In genomic region chr9:136012651-136013050, GRCh38 we compare ENCODE assay signal across 13 cellular contexts. TPM values are rescaled to one million over a fixed set of nuclear protein-coding genes. Genes with fewer than 3 reads are reported as not detected.
DNase-seq lines count a peak whose midpoint lies in the region; ATAC-seq, FAIRE-seq and TF ChIP-seq lines count a peak whose summit lies in the region.
"Had no signal": no experiment of that assay in that cellular context is flagged by ENCODE, and none has a peak within 500 bp of the region (broad histone marks: within the 10 kb centered on the region; RNA-seq: fewer than 3 reads in every experiment).

No MANE protein-coding gene starts in this region.

- H3K9me3 Mint-ChIP-seq in natural killer cell treated with Interleukin-12 subunit alpha and Interleukin-12 subunit beta and Interleukin-15 and Interleukin-18, amount 100 ng/mL, for 72 hours = no peaks in the 10 kb centered on the region
- no peaks in the 10 kb centered on the region for H3K9me3 Mint-ChIP-seq in natural killer cell
- H3K9me3 Mint-ChIP-seq: effector memory CD8-positive, alpha-beta T cell had no signal

- DNase-seq in natural killer cell treated with Interleukin-12 subunit alpha and Interleukin-12 subunit beta and Interleukin-15 and Interleukin-18, amount 100 ng/mL, for 72 hours (ENCODE audit: low spot score) = peak; percentile 55
- DNase-seq in natural killer cell (no peak), fibroblast of pulmonary artery (ENCODE audit: low read depth) (peak; percentile 14), osteoblast (ENCODE audit: insufficient read length, low spot score, missing footprints) (peak; percentile 85), NCI-H2196 treated with DMSO at 0.1 percent for 48 hours (lab: John Stamatoyannopoulos, UW; ENCODE audit: unreplicated experiment) (no peak), GM10266 (ENCODE audit: extremely low spot score) (no peak), GM12891 (ENCODE audit: insufficient read length, low spot score) (no peak)
- DNase-seq: effector memory CD8-positive, alpha-beta T cell; NCI-H2081 treated with DMSO at 0.1 percent for 48 hours; WERI-Rb-1 had no signal

- ATAC-seq in natural killer cell treated with Interleukin-12 subunit alpha and Interleukin-12 subunit beta and Interleukin-15 and Interleukin-18, amount 100 ng/mL, for 72 hours = no peak
- ATAC-seq in natural killer cell (no peak), HG03521 (IDR thresholded peaks at IDR 0.05; ENCODE audit: unreplicated experiment) (no peak)
- ATAC-seq: effector memory CD8-positive, alpha-beta T cell; Panc1 had no signal

- H2AFZ ChIP-seq in osteoblast (ENCODE audit: low read length) = no peak overlapping the region

- no peak overlapping the region for H3K4me2 ChIP-seq in osteoblast (ENCODE audit: insufficient read depth, low read length)

- no peak overlapping the region for H3K4me3 Mint-ChIP-seq in natural killer cell treated with Interleukin-12 subunit alpha and Interleukin-12 subunit beta and Interleukin-15 and Interleukin-18, amount 100 ng/mL, for 72 hours
- no peak overlapping the region for H3K4me3 Mint-ChIP-seq in natural killer cell
- H3K4me3 Mint-ChIP-seq: effector memory CD8-positive, alpha-beta T cell had no signal

- no peak overlapping the region for H3K27ac ChIP-seq in osteoblast (ENCODE audit: low read depth, low read length)
- H3K27ac ChIP-seq: neutrophil, WERI-Rb-1 had no signal

- H4K20me1 ChIP-seq in osteoblast (ENCODE audit: insufficient read depth, low read length) = peaks cover 50% of the 10 kb centered on the region

- H3K4me1 Mint-ChIP-seq in natural killer cell treated with Interleukin-12 subunit alpha and Interleukin-12 subunit beta and Interleukin-15 and Interleukin-18, amount 100 ng/mL, for 72 hours (ENCODE audit: low read depth in 2 of 2) = peaks cover 0 to 4% of the 10 kb centered on the region in 2 donors
- H3K4me1 Mint-ChIP-seq in natural killer cell = peaks cover 0 to 11% of the 10 kb centered on the region in 2 donors

- H3K36me3 ChIP-seq in osteoblast (ENCODE audit: insufficient read depth, low read length) = peaks cover 25% of the 10 kb centered on the region
- H3K36me3 ChIP-seq: WERI-Rb-1 had no signal

- TF ChIP-seq POLR2A in GM12891 (IDR thresholded peaks at IDR 0.05; ENCODE audit: low read depth, low read length) = no peak

- H3K4me3 ChIP-seq in fibroblast of pulmonary artery (replicated peaks; ENCODE audit: low read depth, low read length) (no peak overlapping the region), osteoblast (ENCODE audit: insufficient read depth, low read length) (no peak overlapping the region)

- H3K79me2 ChIP-seq in osteoblast (ENCODE audit: insufficient read depth, low read length) = peaks cover 14% of the 10 kb centered on the region

- H3K4me1 ChIP-seq in osteoblast (ENCODE audit: insufficient read depth, low read length) = peaks cover 7% of the 10 kb centered on the region

- intact Hi-C loops in natural killer cell (cut with micrococcal nuclease) = no loop called here

- H3K36me3 Mint-ChIP-seq in natural killer cell treated with Interleukin-12 subunit alpha and Interleukin-12 subunit beta and Interleukin-15 and Interleukin-18, amount 100 ng/mL, for 72 hours = no peaks in the 10 kb centered on the region
- no peaks in the 10 kb centered on the region for H3K36me3 Mint-ChIP-seq in natural killer cell

- H3K27me3 Mint-ChIP-seq in natural killer cell treated with Interleukin-12 subunit alpha and Interleukin-12 subunit beta and Interleukin-15 and Interleukin-18, amount 100 ng/mL, for 72 hours = no peaks in the 10 kb centered on the region
- no peaks in the 10 kb centered on the region for H3K27me3 Mint-ChIP-seq in natural killer cell (ENCODE audit: low read depth in 2 of 2)
- H3K27me3 Mint-ChIP-seq: effector memory CD8-positive, alpha-beta T cell had no signal

- FAIRE-seq in GM12891 (lab: Jason Lieb, UNC) = no peak

- no peak for TF ChIP-seq CTCF in natural killer cell (IDR thresholded peaks at IDR 0.05)
- TF ChIP-seq CTCF in fibroblast of pulmonary artery (IDR thresholded peaks at IDR 0.05; ENCODE audit: low read length, missing control alignments) = no peak
- TF ChIP-seq CTCF in osteoblast (IDR thresholded peaks at IDR 0.05; ENCODE audit: extremely low read depth, low read depth, low read length) = no peak
- no peak for TF ChIP-seq CTCF in GM10266 (IDR thresholded peaks at IDR 0.05; ENCODE audit: control insufficient read depth, insufficient read depth, low read depth, missing control alignments)

- H3K9me3 ChIP-seq in osteoblast (ENCODE audit: low read depth, low read length) = no peaks in the 10 kb centered on the region
- H3K9me3 ChIP-seq: neutrophil had no signal

- no peak overlapping the region for H3K27ac Mint-ChIP-seq in natural killer cell treated with Interleukin-12 subunit alpha and Interleukin-12 subunit beta and Interleukin-15 and Interleukin-18, amount 100 ng/mL, for 72 hours
- H3K27ac Mint-ChIP-seq in natural killer cell = no peak overlapping the region
- H3K27ac Mint-ChIP-seq: effector memory CD8-positive, alpha-beta T cell had no signal

- H3K27me3 ChIP-seq in osteoblast (ENCODE audit: insufficient read depth, low read length) = no peaks in the 10 kb centered on the region
- H3K27me3 ChIP-seq: neutrophil had no signal

TF ChIP-seq in GM12891, 5 proteins besides CTCF, POLR2A, EP300 and RAD21:
- TF ChIP-seq TAF1 (IDR thresholded peaks at IDR 0.05; ENCODE audit: low read depth, low read length) (no peak), SPI1 (IDR thresholded peaks at IDR 0.05; ENCODE audit: low read depth, low read length) (no peak), POLR2AphosphoS5 (IDR thresholded peaks at IDR 0.05; ENCODE audit: low read depth, low read length) (no peak)
TF ChIP-seq in GM12891: peak in this region for 0.

RNA-seq across cellular contexts. Expression of gene UBAC1, which starts 51.5 kb away (rescaled TPM):
- 10 to 100 TPM; 28.9 to 42.4 TPM for total RNA-seq in natural killer cell treated with Interleukin-12 subunit alpha and Interleukin-12 subunit beta and Interleukin-15 and Interleukin-18, amount 100 ng/mL, for 72 hours
- total RNA-seq in natural killer cell (10 to 100 TPM; 22.7 to 31.8 (median 27.6) TPM), osteoblast (29.0 and 32.1 TPM in 2 replicates)
- polyA plus RNA-seq in GM12891 (2012; ENCODE audit: low read depth, missing spikeins) = 25.6 TPM

Comparison
In these comparisons a context has a peak if more than half of its experiments do, and no peak if none do; other contexts are left out.
1. DNase-seq: peak in natural killer cell treated with Interleukin-12 subunit alpha and Interleukin-12 subunit beta and Interleukin-15 and Interleukin-18, amount 100 ng/mL, for 72 hours (single experiment), fibroblast of pulmonary artery (single experiment) and osteoblast (single experiment); none in natural killer cell (single experiment), NCI-H2196 treated with DMSO at 0.1 percent for 48 hours (single experiment), GM10266 (single experiment) and GM12891 (single experiment).